Comparison of ENCODE assay signal across 25 cellular contexts in genomic region chr18:23667114-23667513, GRCh38. TPM values are rescaled to one million over a fixed set of nuclear protein-coding genes. Genes with fewer than 3 reads are reported as not detected.
A peak's percentile ranks its signal among the peaks of the same experiment; 100 is the strongest.
DNase-seq lines count a peak whose midpoint lies in the region; ATAC-seq, FAIRE-seq and TF ChIP-seq lines count a peak whose summit lies in the region.
"Had no signal": no experiment of that assay in that cellular context is flagged by ENCODE, and none has a peak within 500 bp of the region (broad histone marks: within the 10 kb centered on the region; RNA-seq: fewer than 3 reads in every experiment).

No MANE protein-coding gene starts in this region.

- DNase-seq in DMS53 (lab: John Stamatoyannopoulos, UW): peak; percentile 2
- DNase-seq in DMS53 treated with DMSO at 0.1 percent for 48 hours (lab: John Stamatoyannopoulos, UW; ENCODE audit: unreplicated experiment): no peak
- DNase-seq in GM12878 (ENCODE audit: low read depth, low spot score): no peak
- no peak for DNase-seq in GF-D8 (lab: John Stamatoyannopoulos, UW)
- no peak for DNase-seq in stimulated activated CD4-positive, alpha-beta T cell treated with anti-CD3 and anti-CD28 coated beads, Interleukin-2, amount 100 ng/mL, for 24 hours
- no peak for DNase-seq in Kasumi-1 (lab: John Stamatoyannopoulos, UW)
- DNase-seq: Calu3; CD8-positive, alpha-beta T cell; HFFc6; KBM-7; NCI-H1092 treated with DMSO at 0.1 percent for 48 hours; NCI-H146; NCI-H2029; NCI-H226; NCI-H510A treated with DMSO at 0.1 percent for 48 hours; NCI-H748 treated with DMSO at 0.1 percent for 48 hours had no signal

- no peak overlapping the region for H3K27ac ChIP-seq in GM12878 (ENCODE audit: control insufficient read depth, insufficient read depth)
- H3K27ac ChIP-seq in parathyroid adenoma: no peak overlapping the region
- H3K27ac ChIP-seq: 22Rv1; BLaER1 treated with 17β-estradiol and CSF1 and Interleukin-3, amounts not matched to agents 10 nM and 100 nM had no signal

- TF ChIP-seq EP300 in GM12878 (IDR thresholded peaks at IDR 0.05; ENCODE audit: borderline replicate concordance in 1 of 2, control insufficient read depth in 1 of 2, low read depth in 2 of 2, low read length in 2 of 2): no peak

- FAIRE-seq in GM12878 (lab: Jason Lieb, UNC): no peak
- FAIRE-seq: GM12892, GM18507, H54, RCC 7860 had no signal

- H3K9ac ChIP-seq in Loucy (ENCODE audit: low read depth, low read length, poor library complexity, severe bottlenecking) (no peak overlapping the region), GM12878 (ENCODE audit: control insufficient read depth, insufficient read depth, low read length) (no peak overlapping the region), parathyroid adenoma (no peak overlapping the region)
- H3K9ac ChIP-seq: BLaER1 treated with 17β-estradiol and CSF1 and Interleukin-3, amounts not matched to agents 10 nM and 100 nM had no signal

- RAD21 ChIA-PET in GM12878 (lab: Charles Lee; ENCODE audit: unreplicated experiment): no interaction called here

- H3K27me3 ChIP-seq in Loucy (ENCODE audit: insufficient read depth, low read length, poor library complexity, severe bottlenecking) (peaks cover 1% of the 10 kb centered on the region), GM12878 (replicated peaks in 1 of 2; ENCODE audit: control insufficient read depth in 2 of 2, insufficient read depth in 2 of 2, low read length in 1 of 2) (peaks cover 1 to 9% of the 10 kb centered on the region in 2 experiments; a peak in 2 of 4 replicates), parathyroid adenoma (ENCODE audit: control insufficient read depth, insufficient read depth, low read length) (no peaks in the 10 kb centered on the region)

- H3K9me3 ChIP-seq in Loucy (ENCODE audit: insufficient read depth, low read depth, low read length): no peaks in the 10 kb centered on the region
- no peaks in the 10 kb centered on the region for H3K9me3 ChIP-seq in GM12878 (replicated peaks; ENCODE audit: control insufficient read depth, insufficient read depth, low read length)
- H3K9me3 ChIP-seq in parathyroid adenoma (ENCODE audit: control insufficient read depth, low read length): no peaks in the 10 kb centered on the region
- H3K9me3 ChIP-seq: BLaER1 treated with 17β-estradiol and CSF1 and Interleukin-3, amounts not matched to agents 10 nM and 100 nM had no signal

- H4K20me1 ChIP-seq in Loucy (ENCODE audit: insufficient read depth, low read length, poor library complexity, severe bottlenecking) (no peaks in the 10 kb centered on the region), GM12878 (ENCODE audit: control insufficient read depth, insufficient read depth) (no peaks in the 10 kb centered on the region)

- peaks cover 10% of the 10 kb centered on the region for H3K4me1 ChIP-seq in Loucy (ENCODE audit: insufficient read depth, low read length, poor library complexity, severe bottlenecking)
- no peaks in the 10 kb centered on the region for H3K4me1 ChIP-seq in GM12878 (ENCODE audit: control insufficient read depth, insufficient read depth, low read length)
- H3K4me1 ChIP-seq in parathyroid adenoma: peaks cover 7% of the 10 kb centered on the region

- in situ Hi-C loops in GM12878 (cut with MboI): no loop called here

- peak; percentile 57; the same call in 1 of the 2 replicates for TF ChIP-seq RAD21 in GM12878 (IDR thresholded peaks at IDR 0.05; ENCODE audit: insufficient read depth, low read depth, low read length)

- H3K4me3 ChIP-seq in Loucy (ENCODE audit: low read length, poor library complexity, severe bottlenecking) (no peak overlapping the region), GM12878 (no peak overlapping the region), parathyroid adenoma (ENCODE audit: low read depth, low read length) (no peak overlapping the region)
- H3K4me3 ChIP-seq: BLaER1 treated with 17β-estradiol and CSF1 and Interleukin-3, amounts not matched to agents 10 nM and 100 nM had no signal

- TF ChIP-seq CTCF in Loucy (conservative IDR thresholded peaks at IDR 0.05; ENCODE audit: low read length) (peak; percentile 13; the same call in 1 of the 2 replicates), GM12878 (IDR thresholded peaks at IDR 0.05 in 2 of 3, conservative IDR thresholded peaks at IDR 0.05 in 1 of 3; ENCODE audit: control insufficient read depth in 2 of 3, extremely low read depth in 1 of 3, insufficient read depth in 1 of 3, low read depth in 3 of 3, low read length in 3 of 3) (peak in 1 of 3 experiments; percentile 51; a peak in 2 of 6 replicates), parathyroid adenoma (IDR thresholded peaks at IDR 0.05) (peak; percentile 10)

- peak; percentile 47 for ATAC-seq in GM12878
- ATAC-seq: CD8-positive, alpha-beta T cell; Right ventricle myocardium inferior had no signal

- SMC1A ChIA-PET in GM12878 (lab: Charles Lee; ENCODE audit: uncharacterized antibody, unreplicated experiment): interaction anchor here (1.0 to 1.5 kb wide), 2 partner anchors 47 to 64 kb away, joined by 3 read pairs; no protein-coding TSS in a partner anchor

- POLR2A ChIA-PET in GM12878 (lab: Charles Lee): no interaction called here

- no peak overlapping the region for H2AFZ ChIP-seq in Loucy (ENCODE audit: low read length)
- no peak overlapping the region for H2AFZ ChIP-seq in GM12878 (ENCODE audit: control insufficient read depth, low read depth, low read length)
- H2AFZ ChIP-seq in parathyroid adenoma: no peak overlapping the region

- no CpG with 5 or more reads among the region's 1 CpG for WGBS in GM12878 (ENCODE audit: insufficient coverage, insufficient replicate concordance, low lambda C conversion rate, missing lambda C conversion rate)

- H3K79me2 ChIP-seq in Loucy (ENCODE audit: insufficient read depth, low read length) (no peaks in the 10 kb centered on the region), GM12878 (ENCODE audit: control insufficient read depth, insufficient read depth, low read length) (no peaks in the 10 kb centered on the region), parathyroid adenoma (no peaks in the 10 kb centered on the region)

- H3K4me2 ChIP-seq in Loucy (ENCODE audit: low read depth, low read length, poor library complexity, severe bottlenecking) (no peak overlapping the region), GM12878 (ENCODE audit: control insufficient read depth, insufficient read depth) (no peak overlapping the region), parathyroid adenoma (ENCODE audit: low read length) (no peak overlapping the region)
- H3K4me2 ChIP-seq: BLaER1 treated with 17β-estradiol and CSF1 and Interleukin-3, amounts not matched to agents 10 nM and 100 nM had no signal

- CTCF ChIA-PET in GM12878 (lab: Yijun Ruan, JAX): interaction anchor here (0.6 to 1.1 kb wide), 2 partner anchors 17 to 551 kb away, joined by 3 read pairs; no protein-coding TSS in a partner anchor

- BruUV-seq in GM12878 (replicated peaks; lab: Mats Ljungman, UMichigan): no TSS peak

- no peaks in the 10 kb centered on the region for H3K36me3 ChIP-seq in Loucy (ENCODE audit: insufficient read depth, low read length)
- no peaks in the 10 kb centered on the region for H3K36me3 ChIP-seq in GM12878 (ENCODE audit: control insufficient read depth in 2 of 2, insufficient read depth in 2 of 2, low read length in 1 of 2)
- no peaks in the 10 kb centered on the region for H3K36me3 ChIP-seq in parathyroid adenoma (ENCODE audit: control insufficient read depth, insufficient read depth, low read length)
- H3K36me3 ChIP-seq: BLaER1 treated with 17β-estradiol and CSF1 and Interleukin-3, amounts not matched to agents 10 nM and 100 nM had no signal

- intact Hi-C loops in GM12878 (cut with micrococcal nuclease; ENCODE audit: unreplicated experiment): no loop called here

- TF ChIP-seq POLR2A in GM12878 (IDR thresholded peaks at IDR 0.05; ENCODE audit: low read depth, low read length): no peak

- no peaks in the 10 kb centered on the region for H3K9me2 ChIP-seq in Loucy (replicated peaks; ENCODE audit: low read depth, low read length)

- no peaks in the 10 kb centered on the region for H3F3A ChIP-seq in Loucy (ENCODE audit: low read depth)

TF ChIP-seq in GM12878, 131 proteins besides CTCF, POLR2A, EP300 and RAD21 (continues in another document):
- TF ChIP-seq SMC3 (IDR thresholded peaks at IDR 0.05; ENCODE audit: borderline replicate concordance, low read length): peak; percentile 29; the same call in 1 of the 2 replicates
- TF ChIP-seq SMARCA5 (IDR thresholded peaks at IDR 0.05): no peak

RNA-seq across cellular contexts. Expression of gene ANKRD29, which starts 4.4 kb away (rescaled TPM):
- total RNA-seq in GM12878 (2013; cell fraction: nucleolus; rRNA removed): 1.8 and 2.9 TPM in 2 replicates
- 0.98 and 1.3 TPM in 2 replicates for total RNA-seq in GM12878 (2014; rRNA removed)
- 1.6 TPM in 2 replicates for total RNA-seq in GM12878 (2014; rRNA removed; fragmentation: Illumina TruSeq; extraction: Trizol)
- 1.4 and 1.7 TPM in 2 replicates for total RNA-seq in GM12878 (2021)
- 0.18 TPM for polyA plus RNA-seq in GM12878 (2011; ENCODE audit: low read depth)
- 9.2 and 15.1 TPM in 2 replicates for polyA plus RNA-seq in GM12878 (2011; rRNA removed)
- polyA plus RNA-seq in GM12878 (2011; cell fraction: cytosol; rRNA removed): 4.4 and 6.0 TPM in 2 replicates
- 4.7 and 5.0 TPM in 2 replicates for polyA plus RNA-seq in GM12878 (2011; cell fraction: nucleus; rRNA removed)
- polyA plus RNA-seq in GM12878 (2012): 0.32 and 0.37 TPM in 2 replicates
- 2.4 and 3.5 TPM in 2 replicates for polyA plus RNA-seq in GM12878 (2014; fragmentation: Illumina TruSeq; extraction: Trizol)
- polyA plus RNA-seq in GM12878 (2014; fragmentation: Nextera tagmentation; extraction: Ambion mirVana): under 1 TPM; 0.53 to 0.62 TPM
- 1.2 and 2.5 TPM in 2 replicates for polyA plus RNA-seq in GM12878 (2014; rRNA removed)
- 1 to 10 TPM; 1.6 TPM for polyA plus RNA-seq in GM12878 (2016; fragmentation: Nextera tagmentation; extraction: Ambion mirVana)
- polyA minus RNA-seq in GM12878 (2011; rRNA and poly(A)+ RNA removed): 3.4 and 4.3 TPM in 2 replicates
- 3.2 and 4.4 TPM in 2 replicates for polyA minus RNA-seq in GM12878 (2011; cell fraction: cytosol; rRNA and poly(A)+ RNA removed)
- 3.1 and 6.1 TPM in 2 replicates for polyA minus RNA-seq in GM12878 (2011; cell fraction: nucleus; rRNA and poly(A)+ RNA removed)
- total RNA-seq: CD8-positive, alpha-beta T cell had no signal

RNA-seq across cellular contexts. Expression of gene LAMA3, which starts 22.1 kb away (rescaled TPM):
- 0.17 and 0.71 TPM in 2 replicates for total RNA-seq in GM12878 (2013; cell fraction: nucleolus; rRNA removed)
- total RNA-seq in GM12878 (2014; rRNA removed) (2.0 and 2.9 TPM in 2 replicates), GM12878 (2014; rRNA removed; fragmentation: Illumina TruSeq; extraction: Trizol) (5.4 and 6.5 TPM in 2 replicates), GM12878 (2021) (4.5 and 5.7 TPM in 2 replicates)
- 0.12 TPM for polyA plus RNA-seq in GM12878 (2011; ENCODE audit: low read depth)
- polyA plus RNA-seq in GM12878 (2011; rRNA removed) (0.37 and 0.50 TPM in 2 replicates), GM12878 (2014; fragmentation: Illumina TruSeq; extraction: Trizol) (5.8 and 11.7 TPM in 2 replicates), GM12878 (2014; fragmentation: Nextera tagmentation; extraction: Ambion mirVana) (1 to 10 TPM; 4.4 to 5.1 TPM), GM12878 (2014; rRNA removed) (2.2 and 3.3 TPM in 2 replicates), GM12878 (2016; fragmentation: Nextera tagmentation; extraction: Ambion mirVana) (1 to 10 TPM; 6.2 to 6.3 TPM)
- 0.15 and 0.16 TPM in 2 replicates for polyA plus RNA-seq in GM12878 (2011; cell fraction: cytosol; rRNA removed)
- 0.48 and 0.58 TPM in 2 replicates for polyA plus RNA-seq in GM12878 (2011; cell fraction: nucleus; rRNA removed)
- polyA plus RNA-seq in GM12878 (2012): 0.15 and 0.51 TPM in 2 replicates
- polyA minus RNA-seq in GM12878 (2011; rRNA and poly(A)+ RNA removed): 0.29 and 0.31 TPM in 2 replicates
- 0.27 and 0.31 TPM in 2 replicates for polyA minus RNA-seq in GM12878 (2011; cell fraction: cytosol; rRNA and poly(A)+ RNA removed)
- polyA minus RNA-seq in GM12878 (2011; cell fraction: nucleus; rRNA and poly(A)+ RNA removed): 0.36 and 0.38 TPM in 2 replicates
- total RNA-seq: CD8-positive, alpha-beta T cell had no signal
